ENCODE assay signal across 8 cellular contexts in genomic region chr1:11806307-11806936, GRCh38. TPM values are rescaled to one million over a fixed set of nuclear protein-coding genes. Genes with fewer than 3 reads are reported as not detected.
A peak's percentile ranks its signal among the peaks of the same experiment; 100 is the strongest.
DNase-seq lines count a peak whose midpoint lies in the region; ATAC-seq and TF ChIP-seq lines count a peak whose summit lies in the region.

No MANE protein-coding gene starts in this region.

- in situ Hi-C loops in GM13976 (cut with MboI; ENCODE audit: low sequenced_read_pairs, unreplicated experiment) = no loop called here

- DNase-seq in CD4-positive, alpha-beta T cell = no peak
- DNase-seq in SJSA1 (ENCODE audit: low read depth in 1 of 2, low spot score in 2 of 2) (no peak), epithelial cell of prostate (ENCODE audit: low read depth, low spot score) (no peak), myocyte (ENCODE audit: low read depth) (peak; percentile 60), HuH-7 (ENCODE audit: low spot score) (no peak), GM13976 (ENCODE audit: low spot score) (no peak)

- POLR2A ChIA-PET in CD4-positive, alpha-beta T cell (lab: Charles Lee) = interaction anchor here (0.6 to 3.4 kb wide), 18 partner anchors 19 to 794 kb away, joined by 3 to 84 read pairs (median 4); partner anchors contain the start of genes AGTRAP, KIAA2013, MAD2L2 and MFN2

- H3K36me3 ChIP-seq in SJSA1 = peaks cover 21% of the 10 kb centered on the region

- CTCF ChIA-PET in CD4-positive, alpha-beta T cell (lab: Charles Lee) = interaction anchor here (1.2 to 1.9 kb wide), 2 partner anchors 101 to 142 kb away, joined by 4 to 13 read pairs; partner anchors contain the start of gene FBXO6

- no peak for TF ChIP-seq CTCF in CD4-positive, alpha-beta T cell (IDR thresholded peaks at IDR 0.05)
- no peak for TF ChIP-seq CTCF in GM13976 (IDR thresholded peaks at IDR 0.05; ENCODE audit: borderline replicate concordance, control extremely low read depth, extremely low read depth, insufficient read depth, missing control alignments)

- intact Hi-C loops in CD4-positive, alpha-beta T cell (cut with DNase I, micrococcal nuclease) = loop anchor here in 1 of 2 experiments (2.0 to 5.0 kb wide), 5 partner anchors 100 to 1774 kb away; partner anchors contain the start of genes FBXO2, FBXO44, MFN2 and UBE4B

- H3K27ac ChIP-seq in CD4-positive, alpha-beta T cell (ENCODE audit: low read depth, low read length) = peak overlapping the region; percentile 86
- H3K27ac ChIP-seq in SJSA1 (peak overlapping the region; percentile 28), epithelial cell of prostate (peak overlapping the region; percentile 98)

- peak overlapping the region; percentile 99 for H3K4me3 Mint-ChIP-seq in CD4-positive, alpha-beta T cell

- no peaks in the 10 kb centered on the region for H3K9me3 Mint-ChIP-seq in CD4-positive, alpha-beta T cell

- H3K4me1 Mint-ChIP-seq in CD4-positive, alpha-beta T cell (ENCODE audit: low read depth) = peaks cover 66% of the 10 kb centered on the region

- no peaks in the 10 kb centered on the region for H3K27me3 Mint-ChIP-seq in CD4-positive, alpha-beta T cell

- H3K9me3 ChIP-seq in CD4-positive, alpha-beta T cell (ENCODE audit: control insufficient read depth, low read length) = no peaks in the 10 kb centered on the region
- H3K9me3 ChIP-seq in SJSA1 (replicated peaks) = no peaks in the 10 kb centered on the region

- peak overlapping the region; percentile 62 for H3K4me3 ChIP-seq in SJSA1

- peak; percentile 62 for ATAC-seq in CD4-positive, alpha-beta T cell (ENCODE audit: poor library complexity)
- peak; percentile 40 for ATAC-seq in GM18909 (IDR thresholded peaks at IDR 0.05; ENCODE audit: poor library complexity, unreplicated experiment)
- ATAC-seq in HG03097 (IDR thresholded peaks at IDR 0.05; ENCODE audit: low FRiP score, unreplicated experiment) = peak; percentile 27

- peak overlapping the region; percentile 91 for H3K27ac Mint-ChIP-seq in CD4-positive, alpha-beta T cell

- peaks cover 32% of the 10 kb centered on the region for H3K4me1 ChIP-seq in SJSA1 (replicated peaks)

- no peaks in the 10 kb centered on the region for H3K27me3 ChIP-seq in CD4-positive, alpha-beta T cell (ENCODE audit: control insufficient read depth, insufficient read depth, low read length)
- no peaks in the 10 kb centered on the region for H3K27me3 ChIP-seq in SJSA1 (replicated peaks)

- H3K36me3 Mint-ChIP-seq in CD4-positive, alpha-beta T cell (ENCODE audit: low read depth) = peaks cover 27% of the 10 kb centered on the region

RNA-seq across cellular contexts. Expression of gene CLCN6, which starts 0.4 kb away (rescaled TPM):
- 10 to 100 TPM; 10.9 to 11.2 TPM for total RNA-seq in CD4-positive, alpha-beta T cell
- total RNA-seq in SJSA1 (2014; rRNA removed; shearing (Covaris generic)) = 3.4 and 5.1 TPM in 2 replicates
- total RNA-seq in myocyte = 16.0 and 22.2 TPM in 2 replicates
- 15.6 TPM for polyA plus RNA-seq in myocyte (2012)

RNA-seq across cellular contexts. Expression of gene MTHFR, which starts 0.7 kb away (rescaled TPM):
- total RNA-seq in CD4-positive, alpha-beta T cell = 10 to 100 TPM; 30.8 to 31.3 TPM
- total RNA-seq in SJSA1 (2014; rRNA removed; shearing (Covaris generic)) = 6.3 and 10.4 TPM in 2 replicates
- total RNA-seq in myocyte = 32.5 and 39.6 TPM in 2 replicates
- 16.6 TPM for polyA plus RNA-seq in myocyte (2012)

RNA-seq across cellular contexts. Expression of gene NPPA, which starts 41.2 kb away (rescaled TPM):
- not detected for total RNA-seq in CD4-positive, alpha-beta T cell
- not detected in 2 replicates for total RNA-seq in SJSA1 (2014; rRNA removed; shearing (Covaris generic))
- total RNA-seq in myocyte = 0.47 and 1.3 TPM in 2 replicates
- polyA plus RNA-seq in myocyte (2012) = 1.6 TPM

RNA-seq across cellular contexts. Expression of gene C1orf167, which starts 44.4 kb away (rescaled TPM):
- not detected for total RNA-seq in CD4-positive, alpha-beta T cell
- not detected in 2 replicates for total RNA-seq in SJSA1 (2014; rRNA removed; shearing (Covaris generic))
- total RNA-seq in myocyte = 4.8 and 5.1 TPM in 2 replicates
- polyA plus RNA-seq in myocyte (2012) = 1.4 TPM

RNA-seq across cellular contexts. Expression of gene NPPB, which starts 52.3 kb away (rescaled TPM):
- total RNA-seq in CD4-positive, alpha-beta T cell = not detected
- total RNA-seq in SJSA1 (2014; rRNA removed; shearing (Covaris generic)) = 112 and 320 TPM in 2 replicates
- not detected in 2 replicates for total RNA-seq in myocyte
- polyA plus RNA-seq in myocyte (2012) = not detected

Comparison
In these comparisons a context has a peak if more than half of its experiments do, and no peak if none do; other contexts are left out.
1. H3K27ac ChIP-seq: peak in every context shown above with its lines; median percentile 98 in epithelial cell of prostate; 86 in CD4-positive, alpha-beta T cell; 28 in SJSA1.